Comparison of ENCODE assay signal across 8 cellular contexts in the genomic region with DNA sequence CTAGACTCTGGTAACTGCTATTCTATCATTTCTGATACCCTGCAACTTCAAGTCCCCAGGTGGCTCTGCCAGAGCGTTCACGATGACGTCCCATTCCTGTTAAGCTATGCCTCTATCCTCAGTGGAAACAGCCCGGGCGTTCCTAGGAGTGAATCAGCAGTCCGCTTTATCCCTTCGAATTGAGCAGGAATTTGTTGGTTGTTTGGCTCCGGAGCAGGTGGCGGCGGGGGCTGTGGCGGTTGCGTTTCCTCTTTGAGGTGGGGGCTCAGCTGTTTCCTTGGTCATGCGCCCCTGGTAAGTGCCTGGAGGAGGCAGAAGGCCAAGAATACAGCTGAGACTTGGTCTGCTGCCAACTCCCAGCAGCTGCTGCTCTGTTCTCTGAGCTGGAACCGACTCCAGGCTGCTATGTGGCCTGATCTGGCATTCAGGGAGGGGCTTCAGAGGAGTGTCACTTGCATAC. TPM values are rescaled to one million over a fixed set of nuclear protein-coding genes. Genes with fewer than 3 reads are reported as not detected.
A peak's percentile ranks its signal among the peaks of the same experiment; 100 is the strongest.
DNase-seq lines count a peak whose midpoint lies in the region; ATAC-seq and TF ChIP-seq lines count a peak whose summit lies in the region.

No MANE protein-coding gene starts in this region.

- TF ChIP-seq EP300 in ovary (IDR thresholded peaks at IDR 0.05) = no peak

- no peak overlapping the region for H3K27ac ChIP-seq in ovary

- H3K9me3 Mint-ChIP-seq in activated naive CD4-positive, alpha-beta T cell treated with anti-CD3 and anti-CD28 coated beads for 36 hours = no peaks in the 10 kb centered on the region

- no peaks in the 10 kb centered on the region for H3K36me3 ChIP-seq in ovary

- H3K4me3 ChIP-seq in fibroblast of pulmonary artery (replicated peaks; ENCODE audit: low read depth, low read length) = no peak overlapping the region
- no peak overlapping the region for H3K4me3 ChIP-seq in ovary

- H3K4me3 Mint-ChIP-seq in activated naive CD4-positive, alpha-beta T cell treated with anti-CD3 and anti-CD28 coated beads for 36 hours = no peak overlapping the region

- no peaks in the 10 kb centered on the region for H3K4me1 Mint-ChIP-seq in activated naive CD4-positive, alpha-beta T cell treated with anti-CD3 and anti-CD28 coated beads for 36 hours (ENCODE audit: low read depth)

- intact Hi-C loops in ovary (cut with DNase I) = no loop called here
- intact Hi-C loops in activated naive CD4-positive, alpha-beta T cell treated with anti-CD3 and anti-CD28 coated beads for 36 hours (cut with micrococcal nuclease) = no loop called here

- CTCF ChIA-PET in activated naive CD4-positive, alpha-beta T cell treated with anti-CD3 and anti-CD28 coated beads for 36 hours (lab: Charles Lee) = no interaction called here

- no peaks in the 10 kb centered on the region for H3K27me3 Mint-ChIP-seq in activated naive CD4-positive, alpha-beta T cell treated with anti-CD3 and anti-CD28 coated beads for 36 hours (ENCODE audit: low read depth)

- 0 to 1% (median 1%) methylated on average over 14 of the region's 14 CpGs for WGBS in ovary, 3 donors

- peak; percentile 95 for ATAC-seq in GM18505 (IDR thresholded peaks at IDR 0.05; ENCODE audit: unreplicated experiment)
- ATAC-seq in HG03342 (IDR thresholded peaks at IDR 0.05; ENCODE audit: unreplicated experiment) = peak; percentile 75

- no peaks in the 10 kb centered on the region for H3K4me1 ChIP-seq in ovary (ENCODE audit: insufficient read depth)

- no peak overlapping the region for H3K27ac Mint-ChIP-seq in activated naive CD4-positive, alpha-beta T cell treated with anti-CD3 and anti-CD28 coated beads for 36 hours

- no peaks in the 10 kb centered on the region for H3K27me3 ChIP-seq in ovary

- TF ChIP-seq POLR2A in GM18505 (IDR thresholded peaks at IDR 0.05; ENCODE audit: borderline replicate concordance, extremely low read depth, insufficient read depth, insufficient read length) (no peak), ovary (IDR thresholded peaks at IDR 0.05) (no peak)

- TF ChIP-seq CTCF in fibroblast of pulmonary artery (IDR thresholded peaks at IDR 0.05; ENCODE audit: low read length, missing control alignments) (no peak), ovary (IDR thresholded peaks at IDR 0.05) (no peak)

- DNase-seq in NCI-H748 (lab: John Stamatoyannopoulos, UW; ENCODE audit: unreplicated experiment) (peak; percentile 77), fibroblast of pulmonary artery (ENCODE audit: low read depth) (peak; percentile 87), ovary (peak; percentile 11 to 52 (median 25))
- no peak for DNase-seq in central memory CD4-positive, alpha-beta T cell
- no peak for DNase-seq in activated naive CD4-positive, alpha-beta T cell treated with anti-CD3 and anti-CD28 coated beads for 36 hours
- DNase-seq in stimulated activated CD4-positive, alpha-beta T cell treated with anti-CD3 and anti-CD28 coated beads, Interleukin-1b, Interleukin-23, amount 100 ng/mL, for 48 hours = no peak

- H3K9me3 ChIP-seq in ovary = no peaks in the 10 kb centered on the region

- no peaks in the 10 kb centered on the region for H3K36me3 Mint-ChIP-seq in activated naive CD4-positive, alpha-beta T cell treated with anti-CD3 and anti-CD28 coated beads for 36 hours (ENCODE audit: low read depth)

RNA-seq across cellular contexts. Expression of gene ARPP21, which starts 25.2 kb away (rescaled TPM):
- not detected for total RNA-seq in ovary
- polyA plus RNA-seq in ovary = not detected
- not detected for total RNA-seq in activated naive CD4-positive, alpha-beta T cell treated with anti-CD3 and anti-CD28 coated beads for 36 hours

Comparison
In these comparisons a context has a peak if more than half of its experiments do, and no peak if none do; other contexts are left out.
1. DNase-seq: peak in NCI-H748 (single experiment), fibroblast of pulmonary artery (single experiment) and ovary (5 of 5); none in central memory CD4-positive, alpha-beta T cell (single experiment), activated naive CD4-positive, alpha-beta T cell treated with anti-CD3 and anti-CD28 coated beads for 36 hours (single experiment) and stimulated activated CD4-positive, alpha-beta T cell treated with anti-CD3 and anti-CD28 coated beads, Interleukin-1b, Interleukin-23, amount 100 ng/mL, for 48 hours (single experiment).